ENCODE assay signal across 8 cellular contexts in genomic region chr14:103628684-103629502, GRCh38. TPM values are rescaled to one million over a fixed set of nuclear protein-coding genes. Genes with fewer than 3 reads are reported as not detected.
DNase-seq lines count a peak whose midpoint lies in the region; ATAC-seq and TF ChIP-seq lines count a peak whose summit lies in the region.

Gene KLC1 (plus strand): TSS chr14:103629211. CDS start chr14:103654565, 25,354 bp downstream.

- no peaks in the 10 kb centered on the region for H3K9me3 ChIP-seq in right lobe of liver

- H3K36me3 ChIP-seq in right lobe of liver, result no peaks in the 10 kb centered on the region

- TF ChIP-seq POLR2A in right lobe of liver (IDR thresholded peaks at IDR 0.05), result peak; percentile 75

- TF ChIP-seq CTCF in right lobe of liver (IDR thresholded peaks at IDR 0.05), result no peak

- peak; percentile 67 for DNase-seq in NCI-H82 (lab: John Stamatoyannopoulos, UW)
- no peak for DNase-seq in NCI-H82 treated with DMSO at 0.1 percent for 48 hours (lab: John Stamatoyannopoulos, UW; ENCODE audit: unreplicated experiment)
- DNase-seq in NCI-H2171 (lab: John Stamatoyannopoulos, UW), result peak; percentile 89
- DNase-seq in activated CD4-positive, alpha-beta T cell treated with anti-CD3 and anti-CD28 coated beads, Interleukin-2, amount 50 U/mL, for 48 hours, result peak; percentile 84 to 87
- DNase-seq in dermis microvascular lymphatic vessel endothelial cell (ENCODE audit: low read depth in 2 of 2), result peak in 1 of 2 donors; percentile 71
- DNase-seq in right lobe of liver, result peak; percentile 88 to 89 (median 89)
- peak; percentile 86 for DNase-seq in stimulated activated CD4-positive, alpha-beta T cell treated with anti-CD3 and anti-CD28 coated beads, Interleukin-4, amount 100 ng/mL, for 24 hours

- H3K4me1 ChIP-seq in right lobe of liver, result peaks cover 0 to 18% (median 7%) of the 10 kb centered on the region in 4 donors

- ATAC-seq in HG02884 (IDR thresholded peaks at IDR 0.05; ENCODE audit: unreplicated experiment) (peak; percentile 55), right lobe of liver (peak; percentile 74 to 86 (median 81))

- 0% methylated on average over 2 of the region's 97 CpGs for WGBS in right lobe of liver (ENCODE audit: insufficient coverage, low coverage, low lambda C conversion rate, missing lambda C conversion rate)

- H3K27ac ChIP-seq in right lobe of liver, result peak within 1 kb of the TSS; percentile 86 to 95 (median 94)

- intact Hi-C loops in right lobe of liver (cut with DNase I), result loop anchor here in 1 of 2 donors (10.0 kb wide), 1 partner anchor 54 kb away; no protein-coding TSS in a partner anchor

- no peaks in the 10 kb centered on the region for H3K27me3 ChIP-seq in right lobe of liver

- peak within 1 kb of the TSS; percentile 95 to 100 (median 96) for H3K4me3 ChIP-seq in right lobe of liver

RNA-seq across cellular contexts. Expression of gene KLC1, which starts in this region (rescaled TPM):
- total RNA-seq in dermis microvascular lymphatic vessel endothelial cell (114 and 162 TPM in 2 replicates), right lobe of liver (10 to 100 TPM; 45.8 to 78.9 (median 58.0) TPM)
